ENCODE assay signal across 8 cellular contexts in genomic region chr9:69175488-69175872, GRCh38. TPM values are rescaled to one million over a fixed set of nuclear protein-coding genes. Genes with fewer than 3 reads are reported as not detected.
DNase-seq lines count a peak whose midpoint lies in the region; ATAC-seq and TF ChIP-seq lines count a peak whose summit lies in the region.

No MANE protein-coding gene starts in this region.

- no peak overlapping the region for H2AFZ ChIP-seq in neural cell (ENCODE audit: low read depth, low read length)

- no peak overlapping the region for H3K27ac ChIP-seq in neural cell (ENCODE audit: low read length)

- no peak overlapping the region for H3K4me2 ChIP-seq in neural cell (ENCODE audit: low read length)

- no peaks in the 10 kb centered on the region for H3K36me3 Mint-ChIP-seq in brain

- peaks cover 37% of the 10 kb centered on the region for H3K27me3 ChIP-seq in neural cell (ENCODE audit: insufficient read depth, low read depth, low read length)

- H3K4me3 Mint-ChIP-seq in brain = peak overlapping the region in 4 of 5 experiments; percentile 85 to 94 (median 88)

- no peaks in the 10 kb centered on the region for H3K9me2 ChIP-seq in neural cell (ENCODE audit: insufficient read depth, low read length)

- peaks cover 20% of the 10 kb centered on the region for H3K4me1 Mint-ChIP-seq in brain

- no peaks in the 10 kb centered on the region for H3K79me2 ChIP-seq in neural cell (replicated peaks; ENCODE audit: insufficient read depth, low read length)

- no peaks in the 10 kb centered on the region for H3K9me3 ChIP-seq in neural cell (ENCODE audit: low read length)

- H3K36me3 ChIP-seq in neural cell (ENCODE audit: insufficient read depth, low read length) = no peaks in the 10 kb centered on the region

- H3K9me3 Mint-ChIP-seq in brain = no peaks in the 10 kb centered on the region

- H3K9ac ChIP-seq in neural cell (ENCODE audit: low read length) = no peak overlapping the region

- no peaks in the 10 kb centered on the region for H4K20me1 ChIP-seq in neural cell (ENCODE audit: insufficient read depth)

- peak overlapping the region in 1 of 5 experiments; percentile 67 for H3K27ac Mint-ChIP-seq in brain

- H3K4me3 ChIP-seq in AG09309 (ENCODE audit: control insufficient read depth, low read depth, low read length) (peak overlapping the region; percentile 94), neural cell (ENCODE audit: low read length) (peak overlapping the region; percentile 85)

- TF ChIP-seq RAD21 in neural cell (conservative IDR thresholded peaks at IDR 0.05) = no peak

- TF ChIP-seq EP300 in neural cell (conservative IDR thresholded peaks at IDR 0.05; ENCODE audit: poor library complexity, severe bottlenecking) = no peak

- TF ChIP-seq CTCF in AG09309 (IDR thresholded peaks at IDR 0.05; ENCODE audit: control insufficient read depth, insufficient read depth, low read depth, low read length, missing control alignments) (no peak), brain (conservative IDR thresholded peaks at IDR 0.05) (no peak), neural cell (IDR thresholded peaks at IDR 0.05; ENCODE audit: poor library complexity, severe bottlenecking) (no peak)

- H3K27me3 Mint-ChIP-seq in brain = peaks cover 57% of the 10 kb centered on the region

- no peak for DNase-seq in AG09309 (ENCODE audit: low read depth)
- DNase-seq in NCI-H187 treated with DMSO at 0.1 percent for 48 hours (lab: John Stamatoyannopoulos, UW) = no peak
- no peak for DNase-seq in NCI-H2107 treated with DMSO at 0.1 percent for 48 hours (lab: John Stamatoyannopoulos, UW; ENCODE audit: unreplicated experiment)
- DNase-seq in activated naive CD4-positive, alpha-beta T cell treated with Interleukin-2 at 50 U/mL for 16 hours = no peak

- H3F3A ChIP-seq in neural cell (ENCODE audit: insufficient read depth, low read length, poor library complexity, severe bottlenecking) = no peaks in the 10 kb centered on the region

- peak; percentile 6 for ATAC-seq in GM19328 (IDR thresholded peaks at IDR 0.05; ENCODE audit: unreplicated experiment)
- peak; percentile 18 for ATAC-seq in HG03354 (IDR thresholded peaks at IDR 0.05; ENCODE audit: poor library complexity, severe bottlenecking, unreplicated experiment)

TF ChIP-seq in neural cell, 6 proteins besides CTCF, POLR2A, EP300 and RAD21:
- TF ChIP-seq REST (IDR thresholded peaks at IDR 0.05; ENCODE audit: borderline replicate concordance) = no peak
- no peak for TF ChIP-seq TAF1 (IDR thresholded peaks at IDR 0.05; ENCODE audit: low read depth)
- no peak for TF ChIP-seq EZH2 (IDR thresholded peaks at IDR 0.05; ENCODE audit: borderline replicate concordance, insufficient read depth, low read length, poor library complexity, severe bottlenecking)
- TF ChIP-seq SMC3 (conservative IDR thresholded peaks at IDR 0.05; ENCODE audit: poor library complexity) = no peak
- no peak for TF ChIP-seq POLR2AphosphoS5 (IDR thresholded peaks at IDR 0.05)
- no peak for TF ChIP-seq MXI1 (conservative IDR thresholded peaks at IDR 0.05; ENCODE audit: poor library complexity, severe bottlenecking)

RNA-seq across cellular contexts. Expression of gene TJP2, which starts 1.4 kb away (rescaled TPM):
- polyA plus RNA-seq in brain (ENCODE audit: insufficient read depth, low read depth, low replicate concordance) (71.8 TPM), neural cell (1.2 and 3.1 TPM in 2 replicates)
- 3.4 and 4.6 TPM in 2 replicates for polyA minus RNA-seq in neural cell

Comparison
In these comparisons a context has a peak if more than half of its experiments do, and no peak if none do; other contexts are left out.
1. RNA of gene TJP2, which starts 1.4 kb away (polyA plus RNA-seq): 71.8 TPM in brain (single experiment); 1.2 to 3.1 TPM in neural cell; every median in the first group is over 10 times any median in the second.